Comparison of ENCODE assay signal across 11 cellular contexts in the genomic region with DNA sequence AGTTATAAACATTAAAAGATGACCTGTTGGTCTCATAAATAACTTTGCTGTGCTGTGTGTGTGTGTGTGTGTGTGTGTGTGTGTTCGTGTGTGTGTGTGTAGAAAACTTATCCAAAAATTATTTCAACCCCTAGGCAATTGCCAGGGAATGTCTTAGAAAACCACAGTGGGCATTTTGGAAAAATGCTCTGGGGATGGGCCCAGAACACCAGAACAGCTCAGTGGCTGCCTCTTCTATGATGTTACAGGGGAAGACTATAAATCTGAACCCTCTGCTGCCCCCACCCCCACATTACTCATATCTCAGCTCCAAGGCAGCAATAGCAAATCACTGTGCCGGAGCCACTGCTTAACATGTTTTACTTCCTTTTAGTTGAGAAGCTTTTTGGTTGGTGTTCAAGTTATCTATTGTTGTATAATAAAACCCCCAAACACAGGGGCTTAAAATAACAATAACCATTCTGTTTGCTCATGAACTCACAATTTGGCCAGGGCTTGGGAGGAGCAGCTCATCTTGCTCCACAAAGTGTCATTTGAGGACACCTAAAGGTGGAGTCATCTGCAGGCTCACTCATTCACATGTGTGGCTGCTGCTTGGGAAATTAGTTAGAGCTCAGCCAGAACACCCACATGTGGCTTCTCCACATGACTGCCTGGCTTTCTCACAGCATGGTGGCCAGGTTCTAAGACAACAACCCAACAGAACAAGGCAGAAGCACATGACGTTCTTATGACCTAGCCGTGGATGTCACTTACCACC. TPM values are rescaled to one million over a fixed set of nuclear protein-coding genes. Genes with fewer than 3 reads are reported as not detected.
DNase-seq lines count a peak whose midpoint lies in the region; ATAC-seq, FAIRE-seq and TF ChIP-seq lines count a peak whose summit lies in the region.
"Had no signal": no experiment of that assay in that cellular context is flagged by ENCODE, and none has a peak within 500 bp of the region (broad histone marks: within the 10 kb centered on the region; RNA-seq: fewer than 3 reads in every experiment).

No MANE protein-coding gene starts in this region.

- no peak for TF ChIP-seq POLR2A in sigmoid colon (IDR thresholded peaks at IDR 0.05)

- H3K9me3 ChIP-seq in sigmoid colon: no peaks in the 10 kb centered on the region
- no peaks in the 10 kb centered on the region for H3K9me3 ChIP-seq in CD8-positive, alpha-beta memory T cell (ENCODE audit: low read length)
- H3K9me3 ChIP-seq: SJCRH30 had no signal

- H3K27ac Mint-ChIP-seq in effector memory CD8-positive, alpha-beta T cell: no peak overlapping the region
- no peak overlapping the region for H3K27ac Mint-ChIP-seq in CD8-positive, alpha-beta memory T cell

- no peak overlapping the region for H3K27ac ChIP-seq in sigmoid colon
- H3K27ac ChIP-seq in CD8-positive, alpha-beta memory T cell (ENCODE audit: low read depth, low read length): no peak overlapping the region
- H3K27ac ChIP-seq: SJCRH30 had no signal

- H3K4me1 Mint-ChIP-seq in effector memory CD8-positive, alpha-beta T cell (ENCODE audit: low read depth in 2 of 2): no peaks in the 10 kb centered on the region
- H3K4me1 Mint-ChIP-seq in CD8-positive, alpha-beta memory T cell: no peaks in the 10 kb centered on the region

- peaks cover 11 to 30% of the 10 kb centered on the region in 2 donors for H3K27me3 Mint-ChIP-seq in effector memory CD8-positive, alpha-beta T cell
- peaks cover 16 to 17% of the 10 kb centered on the region in 2 donors for H3K27me3 Mint-ChIP-seq in CD8-positive, alpha-beta memory T cell

- CTCF ChIA-PET in CD8-positive, alpha-beta memory T cell (lab: Charles Lee): interaction anchor here (1.2 kb wide), 1 partner anchor 12 kb away, joined by 3 read pairs; no protein-coding TSS in a partner anchor

- H3K36me3 ChIP-seq in bronchial epithelial cell (ENCODE audit: control insufficient read depth, insufficient read depth, low read length) (no peaks in the 10 kb centered on the region), sigmoid colon (no peaks in the 10 kb centered on the region)
- H3K36me3 ChIP-seq in CD8-positive, alpha-beta memory T cell (ENCODE audit: insufficient read depth, low read length): no peaks in the 10 kb centered on the region
- H3K36me3 ChIP-seq: SJCRH30 had no signal

- no peak for TF ChIP-seq EP300 in sigmoid colon (IDR thresholded peaks at IDR 0.05)

- H3K4me3 Mint-ChIP-seq in effector memory CD8-positive, alpha-beta T cell: no peak overlapping the region
- no peak overlapping the region for H3K4me3 Mint-ChIP-seq in CD8-positive, alpha-beta memory T cell

- ATAC-seq in GM18858 (IDR thresholded peaks at IDR 0.05; ENCODE audit: unreplicated experiment) (peak; percentile 50), HG03378 (IDR thresholded peaks at IDR 0.05; ENCODE audit: unreplicated experiment) (peak; percentile 74), GM21576 (IDR thresholded peaks at IDR 0.05; ENCODE audit: unreplicated experiment) (no peak)
- ATAC-seq in effector memory CD8-positive, alpha-beta T cell (replicated peaks): no peak

- peak; percentile 23 for FAIRE-seq in bronchial epithelial cell (lab: Jason Lieb, UNC)

- TF ChIP-seq CTCF in bronchial epithelial cell (IDR thresholded peaks at IDR 0.05; ENCODE audit: insufficient read depth, low read length, severe bottlenecking): no peak
- TF ChIP-seq CTCF in sigmoid colon (IDR thresholded peaks at IDR 0.05): no peak

- WGBS in sigmoid colon, 2 donors: 76 to 81% methylated on average over 4 of the region's 4 CpGs

- no peak overlapping the region for H3K4me3 ChIP-seq in bronchial epithelial cell (ENCODE audit: low read depth, low read length)
- H3K4me3 ChIP-seq in sigmoid colon: no peak overlapping the region
- no peak overlapping the region for H3K4me3 ChIP-seq in CD8-positive, alpha-beta memory T cell (ENCODE audit: low read length)
- H3K4me3 ChIP-seq: SJCRH30 had no signal

- POLR2A ChIA-PET in CD8-positive, alpha-beta memory T cell (lab: Charles Lee): no interaction called here

- no peaks in the 10 kb centered on the region for H3K9me3 Mint-ChIP-seq in effector memory CD8-positive, alpha-beta T cell
- peaks cover 0 to 2% (median 0%) of the 10 kb centered on the region in 5 donors for H3K9me3 Mint-ChIP-seq in CD8-positive, alpha-beta memory T cell

- DNase-seq in bronchial epithelial cell (ENCODE audit: low read depth) (peak; percentile 43), sigmoid colon (peak; percentile 79), GM19238 (ENCODE audit: insufficient read length, low spot score) (no peak)
- DNase-seq in effector memory CD8-positive, alpha-beta T cell: no peak
- no peak for DNase-seq in CD8-positive, alpha-beta memory T cell

- H3K36me3 Mint-ChIP-seq in effector memory CD8-positive, alpha-beta T cell (ENCODE audit: insufficient read depth): no peaks in the 10 kb centered on the region
- no peaks in the 10 kb centered on the region for H3K36me3 Mint-ChIP-seq in CD8-positive, alpha-beta memory T cell

- H3K27me3 ChIP-seq in bronchial epithelial cell (ENCODE audit: control insufficient read depth, insufficient read depth, low read length): no peaks in the 10 kb centered on the region
- no peaks in the 10 kb centered on the region for H3K27me3 ChIP-seq in sigmoid colon
- H3K27me3 ChIP-seq in CD8-positive, alpha-beta memory T cell (ENCODE audit: insufficient read depth, low read length, poor library complexity, severe bottlenecking): no peaks in the 10 kb centered on the region

- intact Hi-C loops in sigmoid colon (cut with DNase I): no loop called here

- no peaks in the 10 kb centered on the region for H3K4me1 ChIP-seq in sigmoid colon
- no peaks in the 10 kb centered on the region for H3K4me1 ChIP-seq in CD8-positive, alpha-beta memory T cell (ENCODE audit: insufficient read depth, low read length)

RNA-seq across cellular contexts. Expression of a gene that starts 40.4 kb away (rescaled TPM):
- under 0.01 TPM in 1 of 2 replicates, not detected in the other for total RNA-seq in bronchial epithelial cell
- not detected for total RNA-seq in sigmoid colon
- polyA plus RNA-seq in sigmoid colon: not detected
- total RNA-seq in CD8-positive, alpha-beta memory T cell: not detected
- not detected for polyA plus RNA-seq in CD8-positive, alpha-beta memory T cell
- total RNA-seq: cerebellum, SJCRH30, ureter had no signal

Comparison
In these comparisons a context has a peak if more than half of its experiments do, and no peak if none do; other contexts are left out.
1. ATAC-seq: peak in GM18858 (single experiment) and HG03378 (single experiment); none in effector memory CD8-positive, alpha-beta T cell (single experiment) and GM21576 (single experiment).
2. DNase-seq: peak in bronchial epithelial cell (single experiment) and sigmoid colon (single experiment); none in GM19238 (single experiment), effector memory CD8-positive, alpha-beta T cell (0 of 3) and CD8-positive, alpha-beta memory T cell (0 of 5).